28 cellular contexts compared by ENCODE assay signal in the genomic region with DNA sequence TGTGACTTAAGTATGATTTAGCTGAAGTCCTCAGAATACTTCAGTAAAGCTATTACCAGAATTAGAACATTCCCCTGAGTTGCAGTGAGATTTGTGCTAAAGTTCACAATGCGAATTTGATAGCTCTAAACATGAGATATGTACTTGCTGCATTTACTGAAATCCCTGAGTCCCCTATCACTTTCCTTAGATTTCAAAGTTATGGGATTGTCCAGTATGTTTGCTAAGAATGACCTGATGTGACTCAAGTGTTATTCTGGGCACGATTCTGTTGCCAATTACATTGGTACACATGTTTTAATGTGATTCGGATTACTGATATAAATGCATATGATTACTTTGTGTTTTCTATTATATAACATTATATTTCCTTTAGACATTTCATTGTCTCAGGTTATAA.
"Had no signal": no experiment of that assay in that cellular context is flagged by ENCODE, and none has a peak within 500 bp of the region (broad histone marks: within the 10 kb centered on the region; RNA-seq: fewer than 3 reads in every experiment).

No MANE protein-coding gene starts in this region.

- H3K4me3 ChIP-seq: left ventricle myocardium inferior, lung, neural progenitor cell, smooth muscle cell, tibial nerve, upper lobe of left lung, vagina had no signal

- H3K27ac ChIP-seq: left ventricle myocardium inferior, neural progenitor cell, neutrophil, tibial nerve, upper lobe of left lung, vagina had no signal

- H3K36me3 ChIP-seq: left ventricle myocardium inferior, neural progenitor cell, neutrophil, tibial nerve, upper lobe of left lung, vagina had no signal

- ATAC-seq: natural killer cell; right cardiac atrium; sciatic nerve; stimulated activated memory B cell treated with anti-CD40 and anti-IgM and Interleukin-4, amounts not matched to agents 10 μg/mL and 1 μg/mL and 100 μg/mL, for 72 hours; stimulated activated naive CD8-positive, alpha-beta T cell treated with anti-CD3 and anti-CD28 coated beads, Interleukin-15, amount 100 ng/mL, for 72 hours had no signal

- H3K4me3 Mint-ChIP-seq: mesothelial cell of epicardium; naive B cell; natural killer cell; nephron progenitor cell; neural progenitor cell; stimulated activated memory B cell treated with anti-CD40 and anti-IgM and Interleukin-4, amounts not matched to agents 10 μg/mL and 1 μg/mL and 100 μg/mL, for 72 hours; stimulated activated naive CD8-positive, alpha-beta T cell treated with anti-CD3 and anti-CD28 coated beads, Interleukin-15, amount 100 ng/mL, for 72 hours had no signal

- H3K27me3 ChIP-seq: neural progenitor cell, neutrophil, upper lobe of left lung, vagina had no signal

- H3K9ac ChIP-seq: neural progenitor cell had no signal

- H3K36me3 Mint-ChIP-seq: mesothelial cell of epicardium; naive B cell; natural killer cell; neural progenitor cell; stimulated activated memory B cell treated with anti-CD40 and anti-IgM and Interleukin-4, amounts not matched to agents 10 μg/mL and 1 μg/mL and 100 μg/mL, for 72 hours had no signal

- H3K27ac Mint-ChIP-seq: mesothelial cell of epicardium; naive B cell; natural killer cell; nephron progenitor cell; neural progenitor cell; progenitor cell of endocrine pancreas; stimulated activated memory B cell treated with anti-CD40 and anti-IgM and Interleukin-4, amounts not matched to agents 10 μg/mL and 1 μg/mL and 100 μg/mL, for 72 hours; stimulated activated naive CD8-positive, alpha-beta T cell treated with anti-CD3 and anti-CD28 coated beads, Interleukin-15, amount 100 ng/mL, for 72 hours had no signal

- H3K9me3 ChIP-seq: left ventricle myocardium inferior, neutrophil, tibial nerve, upper lobe of left lung, vagina had no signal

- H3K4me1 Mint-ChIP-seq: naive B cell; natural killer cell; nephron progenitor cell; stimulated activated memory B cell treated with anti-CD40 and anti-IgM and Interleukin-4, amounts not matched to agents 10 μg/mL and 1 μg/mL and 100 μg/mL, for 72 hours; stimulated activated naive CD8-positive, alpha-beta T cell treated with anti-CD3 and anti-CD28 coated beads, Interleukin-15, amount 100 ng/mL, for 72 hours had no signal

- H3K27me3 Mint-ChIP-seq: naive B cell; progenitor cell of endocrine pancreas; stimulated activated memory B cell treated with anti-CD40 and anti-IgM and Interleukin-4, amounts not matched to agents 10 μg/mL and 1 μg/mL and 100 μg/mL, for 72 hours; stimulated activated naive CD8-positive, alpha-beta T cell treated with anti-CD3 and anti-CD28 coated beads, Interleukin-15, amount 100 ng/mL, for 72 hours had no signal

- H3K4me1 ChIP-seq: left ventricle myocardium inferior, neural progenitor cell, tibial nerve, upper lobe of left lung, vagina had no signal

- H3K4me2 ChIP-seq: neural progenitor cell, smooth muscle cell had no signal

- DNase-seq: hypothalamus; islet precursor cell; left ventricle myocardium inferior; mesendoderm; naive B cell; natural killer cell; nephron progenitor cell; occipital lobe; retina; right cardiac atrium; stimulated activated CD4-positive, alpha-beta T cell treated with anti-CD3 and anti-CD28 coated beads, Interleukin-1b, Interleukin-23, amount 100 ng/mL, for 48 hours; stimulated activated CD4-positive, alpha-beta T cell treated with anti-CD3 and anti-CD28 coated beads, Interleukin-2, amount 100 ng/mL, for 48 hours; stimulated activated CD4-positive, alpha-beta T cell treated with anti-CD3 and anti-CD28 coated beads, Interleukin-4, amount 100 ng/mL, for 4 hours; stimulated activated CD8-positive, alpha-beta memory T cell treated with anti-CD3 and anti-CD28 coated beads, Interleukin-4, amount 100 ng/mL, for 48 hours; stimulated activated naive CD4-positive, alpha-beta T cell treated with Interleukin-2 at 50 U/mL for 16 hours; stimulated activated naive CD8-positive, alpha-beta T cell treated with anti-CD3 and anti-CD28 coated beads, Interleukin-15, amount 100 ng/mL, for 72 hours; substantia nigra; upper lobe of left lung had no signal

- H3K9me3 Mint-ChIP-seq: natural killer cell; stimulated activated memory B cell treated with anti-CD40 and anti-IgM and Interleukin-4, amounts not matched to agents 10 μg/mL and 1 μg/mL and 100 μg/mL, for 72 hours; stimulated activated naive CD8-positive, alpha-beta T cell treated with anti-CD3 and anti-CD28 coated beads, Interleukin-15, amount 100 ng/mL, for 72 hours had no signal
